8 cellular contexts compared by ENCODE assay signal in the genomic region with DNA sequence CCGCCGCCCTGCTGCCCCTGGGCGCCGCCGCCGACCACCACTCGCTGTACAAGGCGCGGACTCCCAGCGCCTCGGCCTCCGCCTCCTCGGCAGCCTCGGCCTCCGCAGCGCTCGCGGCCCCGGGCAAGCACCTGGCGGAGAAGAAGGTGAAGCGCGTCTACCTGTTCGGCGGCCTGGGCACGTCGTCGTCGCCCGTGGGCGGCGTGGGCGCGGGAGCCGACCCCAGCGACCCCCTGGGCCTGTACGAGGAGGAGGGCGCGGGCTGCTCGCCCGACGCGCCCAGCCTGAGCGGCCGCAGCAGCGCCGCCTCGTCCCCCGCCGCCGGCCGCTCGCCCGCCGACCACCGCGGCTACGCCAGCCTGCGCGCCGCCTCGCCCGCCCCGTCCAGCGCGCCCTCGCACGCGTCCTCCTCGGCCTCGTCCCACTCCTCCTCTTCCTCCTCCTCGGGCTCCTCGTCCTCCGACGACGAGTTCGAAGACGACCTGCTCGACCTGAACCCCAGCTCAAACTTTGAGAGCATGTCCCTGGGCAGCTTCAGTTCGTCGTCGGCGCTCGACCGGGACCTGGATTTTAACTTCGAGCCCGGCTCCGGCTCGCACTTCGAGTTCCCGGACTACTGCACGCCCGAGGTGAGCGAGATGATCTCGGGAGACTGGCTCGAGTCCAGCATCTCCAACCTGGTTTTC. TPM values are rescaled to one million over a fixed set of nuclear protein-coding genes. Genes with fewer than 3 reads are reported as not detected.
A peak's percentile ranks its signal among the peaks of the same experiment; 100 is the strongest.
DNase-seq lines count a peak whose midpoint lies in the region; ATAC-seq and TF ChIP-seq lines count a peak whose summit lies in the region.

No MANE protein-coding gene starts in this region.

- H3K27ac ChIP-seq in right atrium auricular region: peak overlapping the region; percentile 86 to 92

- H3K27me3 ChIP-seq in right atrium auricular region: no peaks in the 10 kb centered on the region

- TF ChIP-seq CTCF in right atrium auricular region (IDR thresholded peaks at IDR 0.05) (no peak), retinal pigment epithelial cell (conservative IDR thresholded peaks at IDR 0.05; ENCODE audit: low read depth, low read length) (no peak)

- peak; percentile 52 for DNase-seq in D341Med (ENCODE audit: low spot score)
- DNase-seq in LHCN-M2 (ENCODE audit: low read depth): peak; percentile 20
- DNase-seq in activated naive CD4-positive, alpha-beta T cell treated with anti-CD3 and anti-CD28 coated beads, Interleukin-2, amount 50 U/mL, for 72 hours (ENCODE audit: low spot score in 2 of 2): peak; percentile 20 to 54
- DNase-seq in right atrium auricular region (ENCODE audit: low spot score): no peak
- no peak for DNase-seq in retinal pigment epithelial cell (ENCODE audit: low read depth)
- no peak for DNase-seq in NCI-H2107 (lab: John Stamatoyannopoulos, UW)
- no peak for DNase-seq in NCI-H510A treated with DMSO at 0.1 percent for 48 hours (lab: John Stamatoyannopoulos, UW)

- peak overlapping the region; percentile 74 to 81 for H3K27ac Mint-ChIP-seq in activated naive CD4-positive, alpha-beta T cell treated with anti-CD3 and anti-CD28 coated beads, Interleukin-2, amount 50 U/mL, for 72 hours

- H3K36me3 Mint-ChIP-seq in activated naive CD4-positive, alpha-beta T cell treated with anti-CD3 and anti-CD28 coated beads, Interleukin-2, amount 50 U/mL, for 72 hours: peaks cover 0 to 8% of the 10 kb centered on the region in 2 donors

- no peaks in the 10 kb centered on the region for H3K9me3 ChIP-seq in right atrium auricular region

- H3K4me3 ChIP-seq in right atrium auricular region (peak overlapping the region; percentile 66 to 83), retinal pigment epithelial cell (ENCODE audit: low read length) (peak overlapping the region; percentile 98)

- peak; percentile 21 for ATAC-seq in GM19455 (IDR thresholded peaks at IDR 0.05; ENCODE audit: unreplicated experiment)
- ATAC-seq in activated naive CD4-positive, alpha-beta T cell treated with anti-CD3 and anti-CD28 coated beads, Interleukin-2, amount 50 U/mL, for 72 hours: peak in 1 of 2 donors; percentile 12

- H3K36me3 ChIP-seq in right atrium auricular region: no peaks in the 10 kb centered on the region

- no peaks in the 10 kb centered on the region for H3K9me3 Mint-ChIP-seq in activated naive CD4-positive, alpha-beta T cell treated with anti-CD3 and anti-CD28 coated beads, Interleukin-2, amount 50 U/mL, for 72 hours

- peaks cover 0 to 25% of the 10 kb centered on the region in 2 donors for H3K4me1 ChIP-seq in right atrium auricular region

RNA-seq across cellular contexts. Expression of gene SOX4, which starts 1.9 kb away (rescaled TPM):
- total RNA-seq in LHCN-M2 (2014; rRNA removed) (4.3 and 6.2 TPM in 2 replicates), right atrium auricular region (1 to 10 TPM; 3.1 to 5.1 TPM)
- polyA plus RNA-seq in LHCN-M2 (2012): 3.3 TPM
- total RNA-seq in activated naive CD4-positive, alpha-beta T cell treated with anti-CD3 and anti-CD28 coated beads, Interleukin-2, amount 50 U/mL, for 72 hours: 1 to 10 TPM in 1 of 2 donors, under 1 TPM in 1; 0.89 to 4.2 TPM

Comparison
In these comparisons a context has a peak if more than half of its experiments do, and no peak if none do; other contexts are left out.
1. DNase-seq: peak in D341Med (single experiment), LHCN-M2 (single experiment) and activated naive CD4-positive, alpha-beta T cell treated with anti-CD3 and anti-CD28 coated beads, Interleukin-2, amount 50 U/mL, for 72 hours (2 of 2); none in right atrium auricular region (single experiment), retinal pigment epithelial cell (single experiment), NCI-H2107 (single experiment) and NCI-H510A treated with DMSO at 0.1 percent for 48 hours (single experiment).